In genomic region chr7:28698744-28699291, GRCh38 we compare ENCODE assay signal across 18 cellular contexts.
DNase-seq lines count a peak whose midpoint lies in the region; TF ChIP-seq lines count a peak whose summit lies in the region.
"Had no signal": no experiment of that assay in that cellular context is flagged by ENCODE, and none has a peak within 500 bp of the region (broad histone marks: within the 10 kb centered on the region; RNA-seq: fewer than 3 reads in every experiment).

No MANE protein-coding gene starts in this region.

- peaks cover 34% of the 10 kb centered on the region for H3K4me1 ChIP-seq in skeletal muscle satellite cell (ENCODE audit: control insufficient read depth, insufficient read depth, low read length)
- H3K4me1 ChIP-seq in stomach: peaks cover 0 to 11% (median 4%) of the 10 kb centered on the region in 4 donors
- H3K4me1 ChIP-seq: uterus had no signal

- H3K4me1 Mint-ChIP-seq in IgD-negative memory B cell: peaks cover 14 to 31% (median 26%) of the 10 kb centered on the region in 3 donors
- H3K4me1 Mint-ChIP-seq in dendritic cell treated with granulocyte-macrophage colony-stimulating factor and Interleukin-4, amounts not matched to agents 40 ng/mL and 50 ng/mL, for 4 days (ENCODE audit: low read depth): peaks cover 42% of the 10 kb centered on the region
- H3K4me1 Mint-ChIP-seq: central memory CD8-positive, alpha-beta T cell; T-helper 17 cell had no signal

- H3K4me3 ChIP-seq in skeletal muscle satellite cell (ENCODE audit: low read length) (peak overlapping the region; percentile 41), H7 (ENCODE audit: insufficient read depth, low read depth, low read length) (no peak overlapping the region), stomach (no peak overlapping the region)
- H3K4me3 ChIP-seq: ovary, uterus had no signal

- H3K27me3 Mint-ChIP-seq in IgD-negative memory B cell: no peaks in the 10 kb centered on the region
- no peaks in the 10 kb centered on the region for H3K27me3 Mint-ChIP-seq in dendritic cell treated with granulocyte-macrophage colony-stimulating factor and Interleukin-4, amounts not matched to agents 40 ng/mL and 50 ng/mL, for 4 days
- H3K27me3 Mint-ChIP-seq: T-helper 17 cell had no signal

- no peaks in the 10 kb centered on the region for H3K36me3 Mint-ChIP-seq in IgD-negative memory B cell
- H3K36me3 Mint-ChIP-seq in dendritic cell treated with granulocyte-macrophage colony-stimulating factor and Interleukin-4, amounts not matched to agents 40 ng/mL and 50 ng/mL, for 4 days (ENCODE audit: low read depth): peaks cover 41% of the 10 kb centered on the region

- no peaks in the 10 kb centered on the region for H3K27me3 ChIP-seq in skeletal muscle satellite cell (ENCODE audit: control insufficient read depth, insufficient read depth, low read length)
- H3K27me3 ChIP-seq in H7 (ENCODE audit: control insufficient read depth, insufficient read depth, low read length): no peaks in the 10 kb centered on the region
- H3K27me3 ChIP-seq in stomach: no peaks in the 10 kb centered on the region
- H3K27me3 ChIP-seq: ovary, uterus had no signal

- H3K27ac Mint-ChIP-seq in IgD-negative memory B cell: peak overlapping the region in 1 of 3 donors; percentile 39
- peak overlapping the region; percentile 63 for H3K27ac Mint-ChIP-seq in dendritic cell treated with granulocyte-macrophage colony-stimulating factor and Interleukin-4, amounts not matched to agents 40 ng/mL and 50 ng/mL, for 4 days
- H3K27ac Mint-ChIP-seq: T-helper 17 cell had no signal

- TF ChIP-seq CTCF in GM20000 (IDR thresholded peaks at IDR 0.05; ENCODE audit: extremely low read depth, missing control alignments): no peak
- no peak for TF ChIP-seq CTCF in stomach (IDR thresholded peaks at IDR 0.05)

- H3K4me3 Mint-ChIP-seq in IgD-negative memory B cell: peak overlapping the region in 3 of 4 donors; percentile 39 to 51 (median 51)
- H3K4me3 Mint-ChIP-seq in dendritic cell treated with granulocyte-macrophage colony-stimulating factor and Interleukin-4, amounts not matched to agents 40 ng/mL and 50 ng/mL, for 4 days: no peak overlapping the region
- H3K4me3 Mint-ChIP-seq: central memory CD8-positive, alpha-beta T cell; T-helper 17 cell had no signal

- intact Hi-C loops in dendritic cell treated with granulocyte-macrophage colony-stimulating factor and Interleukin-4, amounts not matched to agents 40 ng/mL and 50 ng/mL, for 4 days (cut with micrococcal nuclease): no loop called here
- intact Hi-C loops in stomach (cut with DNase I; ENCODE audit: low total_unique reads): no loop called here

- H3K36me3 ChIP-seq in skeletal muscle satellite cell (ENCODE audit: insufficient read depth, low read length) (no peaks in the 10 kb centered on the region), H7 (replicated peaks; ENCODE audit: control insufficient read depth, insufficient read depth, low read length) (no peaks in the 10 kb centered on the region), stomach (no peaks in the 10 kb centered on the region)
- H3K36me3 ChIP-seq: ovary, uterus had no signal

- WGBS in stomach, 5 donors: 66 to 77% (median 75%) methylated on average over 6 of the region's 6 CpGs

- TF ChIP-seq POLR2A in stomach (IDR thresholded peaks at IDR 0.05): no peak

- H3K9me3 ChIP-seq in skeletal muscle satellite cell (replicated peaks; ENCODE audit: low read length) (no peaks in the 10 kb centered on the region), stomach (no peaks in the 10 kb centered on the region)
- H3K9me3 ChIP-seq: ovary, uterus had no signal

- H3K9me3 Mint-ChIP-seq in IgD-negative memory B cell: no peaks in the 10 kb centered on the region
- no peaks in the 10 kb centered on the region for H3K9me3 Mint-ChIP-seq in dendritic cell treated with granulocyte-macrophage colony-stimulating factor and Interleukin-4, amounts not matched to agents 40 ng/mL and 50 ng/mL, for 4 days
- H3K9me3 Mint-ChIP-seq: central memory CD8-positive, alpha-beta T cell had no signal

- H3K27ac ChIP-seq in stomach: no peak overlapping the region
- H3K27ac ChIP-seq: HL-60, ovary, uterus had no signal

- no peak overlapping the region for H3K9ac ChIP-seq in skeletal muscle satellite cell (ENCODE audit: low read depth, low read length)

- no peak for TF ChIP-seq EP300 in stomach (IDR thresholded peaks at IDR 0.05)

- DNase-seq in GM20000 (ENCODE audit: low spot score) (peak; percentile 15), H7 (no peak), amniotic stem cell (lab: John Stamatoyannopoulos, UW) (no peak), stomach (no peak)
- DNase-seq: activated CD4-positive, alpha-beta T cell treated with anti-CD3 and anti-CD28 coated beads for 1 hour; Calu3; effector memory CD4-positive, alpha-beta T cell; NCI-H1930; NCI-H446; ovary; SIG-M5; T-helper 17 cell; uterus had no signal

- H3K4me2 ChIP-seq in skeletal muscle satellite cell (ENCODE audit: low read length): peak overlapping the region; percentile 71
